Comparison of ENCODE assay signal across 8 cellular contexts in the genomic region with DNA sequence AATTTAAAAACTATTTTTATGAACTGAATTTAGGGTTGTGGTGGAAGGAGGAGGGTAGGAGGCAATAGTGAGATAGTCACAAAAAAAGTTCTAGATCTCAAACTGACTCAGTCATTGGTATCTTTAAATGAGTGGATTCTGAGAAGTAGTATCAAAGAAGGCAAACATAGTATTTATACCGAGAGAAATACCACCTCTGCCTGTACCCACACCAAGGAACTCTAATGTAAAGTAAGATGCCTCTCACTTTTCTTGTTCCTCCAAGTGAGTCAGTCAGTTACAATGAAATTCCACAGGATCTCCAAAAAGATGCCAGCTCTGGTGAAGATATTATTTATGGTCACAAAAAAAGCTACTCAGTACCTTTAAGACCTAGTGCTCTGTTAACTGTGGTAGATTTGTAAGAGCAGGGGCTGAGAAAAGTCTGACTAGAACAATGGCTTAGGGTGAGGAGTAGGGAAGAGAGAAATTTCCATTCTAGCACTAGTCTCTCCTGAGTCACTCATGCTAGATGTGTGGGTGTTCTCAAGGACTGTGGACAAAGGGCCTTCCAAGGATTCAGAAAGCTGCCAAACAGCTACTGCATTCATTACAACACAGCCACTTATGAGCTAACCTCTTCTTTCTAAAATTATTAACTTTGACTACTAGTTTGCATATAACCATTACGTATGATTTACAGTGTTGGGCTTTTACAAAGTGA. TPM values are rescaled to one million over a fixed set of nuclear protein-coding genes. Genes with fewer than 3 reads are reported as not detected.
DNase-seq lines count a peak whose midpoint lies in the region; ATAC-seq and TF ChIP-seq lines count a peak whose summit lies in the region.

No MANE protein-coding gene starts in this region.

- no peak overlapping the region for H3K4me3 ChIP-seq in Caco-2 (ENCODE audit: low read depth, low read length)

- H3K27me3 Mint-ChIP-seq in Caco-2 (ENCODE audit: insufficient read depth, unreplicated experiment), result no peaks in the 10 kb centered on the region
- H3K27me3 Mint-ChIP-seq in endothelial cell (ENCODE audit: unreplicated experiment), result peaks cover 1% of the 10 kb centered on the region
- H3K27me3 Mint-ChIP-seq in naive thymus-derived CD8-positive, alpha-beta T cell, result no peaks in the 10 kb centered on the region

- TF ChIP-seq CTCF in Caco-2 (IDR thresholded peaks at IDR 0.05; ENCODE audit: insufficient read depth in 1 of 2, low read depth in 1 of 2, low read length in 1 of 2, severe bottlenecking in 1 of 2, unreplicated experiment in 1 of 2), result no peak
- no peak for TF ChIP-seq CTCF in endothelial cell (IDR thresholded peaks at IDR 0.05; ENCODE audit: unreplicated experiment)

- H3K4me1 Mint-ChIP-seq in Caco-2 (ENCODE audit: low read depth, unreplicated experiment), result peaks cover 19% of the 10 kb centered on the region
- no peaks in the 10 kb centered on the region for H3K4me1 Mint-ChIP-seq in endothelial cell (ENCODE audit: unreplicated experiment)
- peaks cover 18 to 53% (median 47%) of the 10 kb centered on the region in 4 donors for H3K4me1 Mint-ChIP-seq in naive thymus-derived CD8-positive, alpha-beta T cell

- BruUV-seq in Caco-2 (replicated peaks; lab: Mats Ljungman, UMichigan), result no TSS peak

- H3K27me3 ChIP-seq in Caco-2 (replicated peaks; ENCODE audit: control insufficient read depth, insufficient read depth, low read length), result no peaks in the 10 kb centered on the region

- no peak overlapping the region for H3K4me3 Mint-ChIP-seq in Caco-2 (ENCODE audit: unreplicated experiment)
- no peak overlapping the region for H3K4me3 Mint-ChIP-seq in endothelial cell (ENCODE audit: unreplicated experiment)
- H3K4me3 Mint-ChIP-seq in naive thymus-derived CD8-positive, alpha-beta T cell, result no peak overlapping the region

- intact Hi-C loops in Caco-2 (cut with micrococcal nuclease; ENCODE audit: unreplicated experiment), result no loop called here

- POLR2A ChIA-PET in Caco-2 (lab: Charles Lee), result interaction anchor here (0.6 to 1.1 kb wide), 2 partner anchors 35 to 36 kb away, joined by 3 to 9 read pairs; no protein-coding TSS in a partner anchor
- POLR2A ChIA-PET in naive thymus-derived CD8-positive, alpha-beta T cell (lab: Charles Lee), result interaction anchor here (0.6 kb wide), 1 partner anchor 815 kb away, joined by 4 read pairs; no protein-coding TSS in a partner anchor

- no peak for DNase-seq in Caco-2
- peak; percentile 51 for DNase-seq in NCI-H1048 (lab: John Stamatoyannopoulos, UW)
- DNase-seq in endothelial cell (ENCODE audit: low spot score), result no peak
- no peak for DNase-seq in naive thymus-derived CD8-positive, alpha-beta T cell
- no peak for DNase-seq in effector CD8-positive, alpha-beta T cell (lab: John Stamatoyannopoulos, UW)
- no peak for DNase-seq in activated gamma-delta T cell (lab: John Stamatoyannopoulos, UW)

- H3K9me3 Mint-ChIP-seq in Caco-2 (ENCODE audit: unreplicated experiment) (peaks cover 3% of the 10 kb centered on the region), endothelial cell (ENCODE audit: unreplicated experiment) (no peaks in the 10 kb centered on the region)
- peaks cover 0 to 8% (median 1%) of the 10 kb centered on the region in 9 donors for H3K9me3 Mint-ChIP-seq in naive thymus-derived CD8-positive, alpha-beta T cell

- ATAC-seq in naive thymus-derived CD8-positive, alpha-beta T cell, result no peak
- ATAC-seq in HG03135 (IDR thresholded peaks at IDR 0.05; ENCODE audit: unreplicated experiment) (no peak), GM18520 (IDR thresholded peaks at IDR 0.05; ENCODE audit: unreplicated experiment) (no peak)

- CTCF ChIA-PET in Caco-2 (lab: Charles Lee), result no interaction called here

- no peaks in the 10 kb centered on the region for H3K4me1 ChIP-seq in Caco-2

- H3K36me3 Mint-ChIP-seq in Caco-2 (ENCODE audit: insufficient read depth, unreplicated experiment), result peaks cover 63% of the 10 kb centered on the region
- peaks cover 12% of the 10 kb centered on the region for H3K36me3 Mint-ChIP-seq in endothelial cell (ENCODE audit: low read depth, unreplicated experiment)
- H3K36me3 Mint-ChIP-seq in naive thymus-derived CD8-positive, alpha-beta T cell, result peaks cover 8 to 41% (median 20%) of the 10 kb centered on the region in 3 donors

- H3K9me3 ChIP-seq in Caco-2, result no peaks in the 10 kb centered on the region

- no peaks in the 10 kb centered on the region for H3K36me3 ChIP-seq in Caco-2 (ENCODE audit: control insufficient read depth, insufficient read depth, low read length)

- H3K27ac Mint-ChIP-seq in Caco-2 (ENCODE audit: unreplicated experiment) (peak overlapping the region; percentile 20), endothelial cell (ENCODE audit: unreplicated experiment) (peak overlapping the region; percentile 26)
- H3K27ac Mint-ChIP-seq in naive thymus-derived CD8-positive, alpha-beta T cell, result peak overlapping the region in 9 of 10 donors; percentile 0 to 79 (median 37)

RNA-seq across cellular contexts. Expression of gene YWHAQ, which starts 36.3 kb away (rescaled TPM):
- total RNA-seq in Caco-2 (2022) (344 and 365 TPM in 2 replicates), endothelial cell (ENCODE audit: unreplicated experiment) (268 TPM)
- 100 to 1,000 TPM in 1 of 2 experiments, 10 to 100 TPM in 1; 99.2 to 113 TPM for total RNA-seq in naive thymus-derived CD8-positive, alpha-beta T cell
- polyA plus RNA-seq in naive thymus-derived CD8-positive, alpha-beta T cell, result 100 to 1,000 TPM; 195 to 348 (median 236) TPM

RNA-seq across cellular contexts. Expression of gene ADAM17, which starts 38.9 kb away (rescaled TPM):
- 36.3 and 40.5 TPM in 2 replicates for total RNA-seq in Caco-2 (2022)
- 39.7 TPM for total RNA-seq in endothelial cell (ENCODE audit: unreplicated experiment)
- 10 to 100 TPM; 27.2 to 27.9 TPM for total RNA-seq in naive thymus-derived CD8-positive, alpha-beta T cell
- polyA plus RNA-seq in naive thymus-derived CD8-positive, alpha-beta T cell, result 1 to 10 TPM; 6.9 to 7.8 (median 7.7) TPM
